Comparison of ENCODE assay signal across 1 cellular context in genomic region chr7:135812151-135812550, GRCh38.
TF ChIP-seq lines count a peak whose summit lies in the region.

No MANE protein-coding gene starts in this region.

TF ChIP-seq in IMR-90, 13 proteins besides CTCF, POLR2A, EP300 and RAD21:
- no peak for TF ChIP-seq MXI1 (IDR thresholded peaks at IDR 0.05; ENCODE audit: borderline replicate concordance, low read depth, low read length)
- TF ChIP-seq SMC3 (IDR thresholded peaks at IDR 0.05; ENCODE audit: low read depth, low read length), result no peak
- no peak for TF ChIP-seq RCOR1 (IDR thresholded peaks at IDR 0.05; ENCODE audit: insufficient replicate concordance, low read length)
- TF ChIP-seq, protein P1, sequence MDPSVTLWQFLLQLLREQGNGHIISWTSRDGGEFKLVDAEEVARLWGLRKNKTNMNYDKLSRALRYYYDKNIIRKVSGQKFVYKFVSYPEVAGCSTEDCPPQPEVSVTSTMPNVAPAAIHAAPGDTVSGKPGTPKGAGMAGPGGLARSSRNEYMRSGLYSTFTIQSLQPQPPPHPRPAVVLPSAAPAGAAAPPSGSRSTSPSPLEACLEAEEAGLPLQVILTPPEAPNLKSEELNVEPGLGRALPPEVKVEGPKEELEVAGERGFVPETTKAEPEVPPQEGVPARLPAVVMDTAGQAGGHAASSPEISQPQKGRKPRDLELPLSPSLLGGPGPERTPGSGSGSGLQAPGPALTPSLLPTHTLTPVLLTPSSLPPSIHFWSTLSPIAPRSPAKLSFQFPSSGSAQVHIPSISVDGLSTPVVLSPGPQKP (IDR thresholded peaks at IDR 0.05; ENCODE audit: borderline replicate concordance, low read depth, low read length), result no peak
- no peak for TF ChIP-seq CHD1 (IDR thresholded peaks at IDR 0.05; ENCODE audit: low read depth, low read length)
- TF ChIP-seq BHLHE40 (IDR thresholded peaks at IDR 0.05; ENCODE audit: low read depth, low read length), result no peak
- no peak for TF ChIP-seq RFX5 (IDR thresholded peaks at IDR 0.05; ENCODE audit: low read depth, low read length)
- no peak for TF ChIP-seq FOS (IDR thresholded peaks at IDR 0.05; ENCODE audit: low read depth, low read length)
- TF ChIP-seq NFE2L2 (IDR thresholded peaks at IDR 0.05; ENCODE audit: low read depth, low read length), result no peak
- TF ChIP-seq MAFK (IDR thresholded peaks at IDR 0.05; ENCODE audit: low read depth, low read length), result no peak
- no peak for TF ChIP-seq USF2 (IDR thresholded peaks at IDR 0.05; ENCODE audit: low read depth, low read length)
- no peak for TF ChIP-seq CEBPB (IDR thresholded peaks at IDR 0.05; ENCODE audit: low read depth, low read length)
- no peak for TF ChIP-seq MAZ (IDR thresholded peaks at IDR 0.05; ENCODE audit: borderline replicate concordance, low read depth, low read length)
